Comparison of ENCODE assay signal across 3 cellular contexts in the genomic region with DNA sequence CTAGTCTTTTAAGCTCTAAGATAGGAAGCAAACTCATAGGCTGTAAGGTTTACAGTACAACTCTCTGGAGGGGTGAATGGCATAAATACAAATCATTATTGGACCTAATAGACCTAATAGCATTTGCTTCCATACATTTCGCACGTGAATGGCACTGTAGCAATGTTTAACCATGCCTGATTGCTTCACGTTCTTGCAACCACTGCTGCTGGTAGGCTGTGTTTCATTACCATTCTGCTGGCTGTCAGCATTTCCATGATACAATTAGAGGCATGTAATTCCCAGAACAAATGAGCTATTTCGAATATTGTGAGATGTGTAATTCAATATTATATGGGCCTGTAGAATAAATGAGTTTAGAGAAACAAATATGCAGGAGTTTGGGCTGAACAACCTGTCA.
"Had no signal": no experiment of that assay in that cellular context is flagged by ENCODE, and none has a peak within 500 bp of the region (broad histone marks: within the 10 kb centered on the region; RNA-seq: fewer than 3 reads in every experiment).

No MANE protein-coding gene starts in this region.

- ATAC-seq: GM12878 had no signal

- DNase-seq: GDM1, GF-D8 had no signal

- H3K4me3 ChIP-seq: GM12878 had no signal
